ENCODE assay signal across 8 cellular contexts in genomic region chr13:28718538-28719226, GRCh38. TPM values are rescaled to one million over a fixed set of nuclear protein-coding genes. Genes with fewer than 3 reads are reported as not detected.
DNase-seq lines count a peak whose midpoint lies in the region; ATAC-seq and TF ChIP-seq lines count a peak whose summit lies in the region.

Gene SLC46A3, minus strand, starts transcription at chr13:28718970. Its CDS starts 972 bp downstream, at chr13:28717998.

- peak within 1 kb of the TSS; percentile 98 for H2AFZ ChIP-seq in SU-DHL-6 (ENCODE audit: low read depth, low read length, severe bottlenecking)
- H2AFZ ChIP-seq in parathyroid adenoma, result peak within 1 kb of the TSS; percentile 95

- H4K20me1 ChIP-seq in SU-DHL-6 (ENCODE audit: low read depth, low read length), result no peaks in the 10 kb centered on the region

- TF ChIP-seq CTCF in GM10248 (IDR thresholded peaks at IDR 0.05; ENCODE audit: control extremely low read depth, extremely low read depth, low read depth, missing control alignments) (peak; percentile 13), HEK293 (tag by site-specific recombination; IDR thresholded peaks at IDR 0.05) (peak; percentile 70), SU-DHL-6 (IDR thresholded peaks at IDR 0.05; ENCODE audit: insufficient read depth, low read length, poor library complexity, severe bottlenecking) (no peak), parathyroid adenoma (IDR thresholded peaks at IDR 0.05) (no peak), tibial artery (IDR thresholded peaks at IDR 0.05) (peak; percentile 12 to 13)

- intact Hi-C loops in Right ventricle myocardium inferior (cut with DNase I), result loop anchor here (2.0 to 5.0 kb wide), 3 partner anchors 36 to 78 kb away; partner anchors contain the start of gene POMP
- intact Hi-C loops in tibial artery (cut with DNase I; ENCODE audit: low total_unique reads), result loop anchor here (5.0 kb wide), 1 partner anchor 61 kb away; the partner anchor contains the start of gene POMP

- DNase-seq in GM10248 (ENCODE audit: extremely low spot score), result peak; percentile 99
- DNase-seq in MV-4-11 (lab: John Stamatoyannopoulos, UW), result peak; percentile 95
- DNase-seq in activated naive CD8-positive, alpha-beta T cell treated with anti-CD3 and anti-CD28 coated beads, Interleukin-2, amount 50 U/mL, for 16 hours (ENCODE audit: low read depth, low spot score), result peak; percentile 92
- peak; percentile 99 for DNase-seq in Right ventricle myocardium inferior (ENCODE audit: missing footprints)
- peak; percentile 98 to 100 for DNase-seq in tibial artery

- H3K79me2 ChIP-seq in SU-DHL-6 (ENCODE audit: insufficient read depth, low read length) (no peaks in the 10 kb centered on the region; the same call in 1 of the 2 replicates), parathyroid adenoma (no peaks in the 10 kb centered on the region)

- H3K9ac ChIP-seq in SU-DHL-6 (ENCODE audit: low read length) (peak within 1 kb of the TSS; percentile 81), parathyroid adenoma (peak within 1 kb of the TSS; percentile 28)

- H3K36me3 ChIP-seq in HEK293 (ENCODE audit: control insufficient read depth in 2 of 2, insufficient read depth in 1 of 2, low read length in 2 of 2) (no peaks in the 10 kb centered on the region), SU-DHL-6 (ENCODE audit: low read length) (no peaks in the 10 kb centered on the region), parathyroid adenoma (ENCODE audit: control insufficient read depth, insufficient read depth, low read length) (no peaks in the 10 kb centered on the region), tibial artery (no peaks in the 10 kb centered on the region)

- H3F3A ChIP-seq in SU-DHL-6 (ENCODE audit: insufficient read depth), result no peaks in the 10 kb centered on the region; the same call in 1 of the 2 replicates

- H3K27me3 ChIP-seq in SU-DHL-6 (ENCODE audit: low read length), result no peaks in the 10 kb centered on the region
- H3K27me3 ChIP-seq in parathyroid adenoma (ENCODE audit: control insufficient read depth, insufficient read depth, low read length), result no peaks in the 10 kb centered on the region
- no peaks in the 10 kb centered on the region for H3K27me3 ChIP-seq in tibial artery

- H3K4me1 ChIP-seq in HEK293 (ENCODE audit: control insufficient read depth, insufficient read depth, low read length), result no peaks in the 10 kb centered on the region; the same call in 1 of the 2 replicates
- H3K4me1 ChIP-seq in parathyroid adenoma, result no peaks in the 10 kb centered on the region
- peaks cover 0 to 25% (median 6%) of the 10 kb centered on the region in 4 donors for H3K4me1 ChIP-seq in tibial artery

- H3K4me2 ChIP-seq in SU-DHL-6 (ENCODE audit: low read depth, low read length, poor library complexity, severe bottlenecking) (peak within 1 kb of the TSS; percentile 95), parathyroid adenoma (ENCODE audit: low read length) (peak within 1 kb of the TSS; percentile 92)

- H3K4me3 ChIP-seq in HEK293 (ENCODE audit: low read depth, low read length) (peak within 1 kb of the TSS; percentile 67), SU-DHL-6 (ENCODE audit: insufficient read depth, low read length, poor library complexity, severe bottlenecking) (peak within 1 kb of the TSS; percentile 84), parathyroid adenoma (ENCODE audit: low read depth, low read length) (peak within 1 kb of the TSS; percentile 87), tibial artery (peak within 1 kb of the TSS; percentile 71 to 92)

- H3K27ac ChIP-seq in HEK293 (ENCODE audit: extremely low read depth, low read depth, low read length) (peak within 1 kb of the TSS; percentile 37; the same call in 1 of the 2 replicates), SU-DHL-6 (ENCODE audit: low read depth, low read length) (peak within 1 kb of the TSS; percentile 23; the same call in 1 of the 2 replicates), parathyroid adenoma (peak within 1 kb of the TSS; percentile 80), tibial artery (peak within 1 kb of the TSS; percentile 96 to 97)

- ATAC-seq in Right ventricle myocardium inferior, result peak; percentile 99

- CTCF ChIA-PET in GM10248 (lab: Yijun Ruan, JAX), result interaction anchor here (0.7 to 3.6 kb wide), 2 partner anchors 10 to 33 kb away, joined by 3 to 15 read pairs; no protein-coding TSS in a partner anchor
- CTCF ChIA-PET in HEK293 (lab: Yijun Ruan, JAX), result interaction anchor here (0.5 kb wide), 1 partner anchor 388 kb away, joined by 3 read pairs; no protein-coding TSS in a partner anchor

- POLR2A ChIA-PET in GM10248 (lab: Yijun Ruan, JAX) (no interaction called here), HEK293 (lab: Yijun Ruan, JAX) (interaction anchor here (1.1 kb wide), 1 partner anchor 11 kb away, joined by 4 read pairs; no protein-coding TSS in a partner anchor)

- no peaks in the 10 kb centered on the region for H3K9me3 ChIP-seq in HEK293 (ENCODE audit: control insufficient read depth, insufficient read depth, low read depth, low read length)
- H3K9me3 ChIP-seq in SU-DHL-6 (ENCODE audit: insufficient read depth, low read length), result no peaks in the 10 kb centered on the region
- no peaks in the 10 kb centered on the region for H3K9me3 ChIP-seq in parathyroid adenoma (ENCODE audit: control insufficient read depth, low read length)
- no peaks in the 10 kb centered on the region for H3K9me3 ChIP-seq in tibial artery

- no peaks in the 10 kb centered on the region for H3K9me2 ChIP-seq in SU-DHL-6 (replicated peaks; ENCODE audit: insufficient read depth, low read length)

TF ChIP-seq in HEK293, 187 proteins besides CTCF, POLR2A, EP300 and RAD21 (continues in another document):
- TF ChIP-seq KLF9 (tag by site-specific recombination; IDR thresholded peaks at IDR 0.05; ENCODE audit: low read depth), result peak; percentile 38
- TF ChIP-seq ZNF341 (tag by site-specific recombination; IDR thresholded peaks at IDR 0.05; ENCODE audit: low read depth), result peak; percentile 92
- TF ChIP-seq ZXDB (tag by site-specific recombination; IDR thresholded peaks at IDR 0.05), result peak; percentile 44; the same call in 1 of the 2 replicates
- TF ChIP-seq HIC1 (tag by site-specific recombination; IDR thresholded peaks at IDR 0.05), result peak; percentile 56; the same call in 1 of the 2 replicates
- TF ChIP-seq FEZF1 (tag by site-specific recombination; IDR thresholded peaks at IDR 0.05), result peak; percentile 92
- no peak for TF ChIP-seq ZNF677 (tag by site-specific recombination; IDR thresholded peaks at IDR 0.05)
- TF ChIP-seq ZNF169 (tag by site-specific recombination; IDR thresholded peaks at IDR 0.05), result no peak
- TF ChIP-seq ZNF362 (tag by site-specific recombination; IDR thresholded peaks at IDR 0.05), result no peak
- TF ChIP-seq ZNF623 (tag by site-specific recombination; IDR thresholded peaks at IDR 0.05), result no peak
- TF ChIP-seq ZBTB17 (tag by site-specific recombination; IDR thresholded peaks at IDR 0.05), result peak; percentile 91
- TF ChIP-seq ZEB2 (tag by site-specific recombination; IDR thresholded peaks at IDR 0.05), result 0 out of 2 replicates have a peak, but pooled peaks have one; percentile 37
- no peak for TF ChIP-seq ZNF132 (tag by site-specific recombination; IDR thresholded peaks at IDR 0.05; ENCODE audit: borderline replicate concordance)
- no peak for TF ChIP-seq ZBTB44 (tag by site-specific recombination; IDR thresholded peaks at IDR 0.05)

RNA-seq across cellular contexts. Expression of gene SLC46A3, which starts in this region (rescaled TPM):
- total RNA-seq in Right ventricle myocardium inferior, result 17.4 TPM

Comparison
In these comparisons a context has a peak if more than half of its experiments do, and no peak if none do; other contexts are left out.
1. Peak in every context shown above with its lines: DNase-seq, ATAC-seq, H3K4me3 ChIP-seq and H3K27ac ChIP-seq.
2. CTCF ChIP-seq: peak in GM10248 (single experiment), HEK293 (single experiment) and tibial artery (2 of 2); none in SU-DHL-6 (single experiment) and parathyroid adenoma (single experiment).
3. H3K27ac ChIP-seq: peak in every context shown above with its lines; median percentile 96 in tibial artery; 80 in parathyroid adenoma; 37 in HEK293; 23 in SU-DHL-6.